In the genomic region with DNA sequence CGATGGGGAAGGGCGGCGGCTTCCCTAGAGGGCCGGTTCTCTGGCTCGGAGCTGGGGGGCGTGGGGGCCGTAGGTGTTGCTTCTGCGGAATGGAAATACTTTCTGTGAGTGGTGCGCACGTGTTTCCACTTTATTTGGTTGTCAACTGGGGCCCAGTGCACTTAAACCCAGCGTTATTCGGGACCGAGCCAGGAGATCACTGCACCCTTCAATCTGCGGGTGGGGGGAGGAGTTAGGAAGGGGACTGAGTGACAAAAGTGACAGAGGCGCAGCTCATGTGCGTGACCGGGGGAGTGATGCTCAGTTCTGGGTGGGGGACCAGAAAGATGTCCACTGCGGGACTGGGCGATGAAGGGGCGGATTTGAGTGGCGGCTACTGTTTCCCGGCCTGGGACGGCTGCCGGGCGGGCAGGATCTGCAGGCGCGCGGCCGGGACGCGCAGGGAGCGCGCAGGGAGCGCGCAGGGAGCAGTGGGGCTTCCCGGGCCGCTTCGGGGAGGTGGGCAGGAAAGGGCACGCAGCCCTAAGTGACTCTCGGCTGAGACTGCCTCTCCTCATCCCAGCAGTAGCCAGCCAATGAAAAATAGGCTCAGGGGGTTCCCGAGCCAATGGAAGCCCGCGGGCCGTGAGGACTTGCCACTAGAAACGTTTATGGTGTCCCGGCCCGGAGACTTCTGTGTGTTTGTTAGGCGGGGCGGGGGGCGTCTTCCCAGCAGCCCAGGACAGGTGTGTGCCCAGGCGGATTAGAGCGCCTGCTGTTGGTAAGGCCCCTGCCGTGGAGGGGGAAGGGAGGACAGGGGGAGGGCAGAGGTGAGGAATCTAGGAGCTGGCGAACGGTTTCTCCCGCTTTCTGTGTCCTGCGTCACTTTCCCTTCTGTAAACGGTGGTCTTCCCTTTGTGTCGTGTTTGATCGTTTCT, we compare ENCODE assay signal across 8 cellular contexts. TPM values are rescaled to one million over a fixed set of nuclear protein-coding genes. Genes with fewer than 3 reads are reported as not detected.
A peak's percentile ranks its signal among the peaks of the same experiment; 100 is the strongest.
DNase-seq lines count a peak whose midpoint lies in the region; ATAC-seq lines count a peak whose summit lies in the region.

No MANE protein-coding gene starts in this region.

- peak overlapping the region; percentile 97 to 100 (median 98) for H3K27ac Mint-ChIP-seq in naive B cell

- ATAC-seq in GM18909 (IDR thresholded peaks at IDR 0.05; ENCODE audit: poor library complexity, unreplicated experiment): peak; percentile 5
- ATAC-seq in esophagus mucosa: peak; percentile 47
- peak; percentile 8 to 15 for ATAC-seq in naive B cell (ENCODE audit: low read depth in 2 of 2)
- ATAC-seq in stimulated activated naive CD8-positive, alpha-beta T cell treated with anti-CD3 and anti-CD28 coated beads, Interleukin-15, Interleukin-2, amounts not matched to agents 100 U/mL and 50 U/mL, for 24 hours: peak; percentile 77
- no peak for ATAC-seq in HG02678 (IDR thresholded peaks at IDR 0.05; ENCODE audit: unreplicated experiment)
- ATAC-seq in GM21515 (IDR thresholded peaks at IDR 0.05; ENCODE audit: unreplicated experiment): no peak

- peaks cover 53 to 76% (median 60%) of the 10 kb centered on the region in 3 donors for H3K4me1 Mint-ChIP-seq in naive B cell

- H3K9me3 Mint-ChIP-seq in naive B cell: no peaks in the 10 kb centered on the region

- peak; percentile 85 for DNase-seq in NCI-H526 treated with DMSO at 0.1 percent for 48 hours (lab: John Stamatoyannopoulos, UW)
- peak; percentile 67 for DNase-seq in activated T-cell treated with anti-CD3 and anti-CD28 coated beads for 48 hours (ENCODE audit: low read depth)
- DNase-seq in naive B cell: peak; percentile 54
- peak; percentile 73 for DNase-seq in stimulated activated naive CD8-positive, alpha-beta T cell treated with anti-CD3 and anti-CD28 coated beads, Interleukin-15, Interleukin-2, amounts not matched to agents 100 U/mL and 50 U/mL, for 24 hours

- H3K36me3 Mint-ChIP-seq in naive B cell: no peaks in the 10 kb centered on the region

- H3K27me3 Mint-ChIP-seq in naive B cell: no peaks in the 10 kb centered on the region

- H3K4me3 Mint-ChIP-seq in naive B cell: peak overlapping the region; percentile 81 to 99 (median 92)

RNA-seq across cellular contexts. Expression of a gene that starts 54.3 kb away (rescaled TPM):
- 22.3 TPM for total RNA-seq in esophagus mucosa
- 10 to 100 TPM in 1 of 6 donors, 1 to 10 TPM in 5; 5.8 to 10.1 (median 8.9) TPM for polyA plus RNA-seq in naive B cell (ENCODE audit: low read depth in 6 of 6)

Comparison
In these comparisons a context has a peak if more than half of its experiments do, and no peak if none do; other contexts are left out.
1. ATAC-seq: peak in GM18909 (single experiment), esophagus mucosa (single experiment), naive B cell (2 of 2) and stimulated activated naive CD8-positive, alpha-beta T cell treated with anti-CD3 and anti-CD28 coated beads, Interleukin-15, Interleukin-2, amounts not matched to agents 100 U/mL and 50 U/mL, for 24 hours (single experiment); none in HG02678 (single experiment) and GM21515 (single experiment).
2. Peak in every context shown above with its lines, with median percentiles within 50 percentile points of each other: DNase-seq.